Comparison of ENCODE assay signal across 11 cellular contexts in the genomic region with DNA sequence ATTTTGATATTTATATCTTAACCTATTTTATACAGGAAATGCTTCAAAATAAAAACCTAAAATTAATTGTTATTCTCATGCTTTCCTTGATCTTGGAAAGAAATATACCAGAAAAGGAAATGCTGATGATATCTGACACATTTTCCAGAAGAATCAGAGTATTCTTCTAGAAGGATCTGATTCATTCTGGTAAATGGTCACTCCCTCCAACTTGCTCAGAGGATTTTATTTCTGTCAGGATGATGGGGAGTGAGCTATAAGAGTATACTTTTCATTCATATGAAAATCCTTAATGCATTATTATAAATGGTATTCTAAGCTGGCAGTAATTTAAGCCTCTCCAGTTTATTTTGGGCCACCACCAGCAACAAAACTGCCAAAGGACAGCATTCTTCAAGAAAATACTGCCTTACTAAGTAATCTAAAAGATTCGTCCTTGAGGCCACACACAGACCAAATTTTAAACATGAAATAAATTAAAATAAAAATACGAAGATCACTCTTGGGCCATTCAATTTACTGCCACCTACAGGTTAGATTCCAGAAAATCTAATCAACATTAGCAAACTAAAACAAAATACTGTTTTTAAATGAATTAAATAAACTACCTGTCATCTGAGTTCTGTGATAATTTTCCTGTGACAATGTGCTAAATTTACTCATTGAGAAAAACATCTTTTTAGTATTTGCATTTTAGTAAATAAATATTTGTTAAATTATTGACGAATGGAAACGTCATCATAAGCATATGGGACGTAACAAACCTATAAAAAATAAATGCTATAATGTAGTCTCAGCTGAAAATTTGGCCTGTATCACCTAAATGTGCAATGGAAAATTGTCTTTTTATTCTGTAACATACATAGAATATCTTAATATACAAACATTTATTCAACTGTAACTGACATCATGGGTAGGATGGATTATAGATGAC.
A peak's percentile ranks its signal among the peaks of the same experiment; 100 is the strongest.
DNase-seq lines count a peak whose midpoint lies in the region; ATAC-seq and TF ChIP-seq lines count a peak whose summit lies in the region.
"Had no signal": no experiment of that assay in that cellular context is flagged by ENCODE, and none has a peak within 500 bp of the region (broad histone marks: within the 10 kb centered on the region; RNA-seq: fewer than 3 reads in every experiment).

No MANE protein-coding gene starts in this region.

- H3K4me2 ChIP-seq in GM23338, result no peak overlapping the region

- H3K4me1 Mint-ChIP-seq in GM23338, result 0 out of 3 replicates have a peak, but pooled peaks cover 2% of the 10 kb centered on the region
- H3K4me1 Mint-ChIP-seq: stimulated activated naive CD8-positive, alpha-beta T cell treated with anti-CD3 and anti-CD28 coated beads, Interleukin-15, amount 100 ng/mL, for 72 hours had no signal

- no peaks in the 10 kb centered on the region for H3K27me3 ChIP-seq in AG04450 (ENCODE audit: control insufficient read depth, insufficient read depth, low read length)
- H3K27me3 ChIP-seq in GM23338 (ENCODE audit: insufficient read depth), result no peaks in the 10 kb centered on the region
- no peaks in the 10 kb centered on the region for H3K27me3 ChIP-seq in ascending aorta

- ATAC-seq in GM23338 (no peak), HG03095 (IDR thresholded peaks at IDR 0.05; ENCODE audit: unreplicated experiment) (no peak)
- ATAC-seq: stimulated activated naive CD8-positive, alpha-beta T cell treated with anti-CD3 and anti-CD28 coated beads, Interleukin-15, amount 100 ng/mL, for 72 hours had no signal

- H4K20me1 ChIP-seq in GM23338 (replicated peaks; ENCODE audit: insufficient read depth), result no peaks in the 10 kb centered on the region

- TF ChIP-seq CTCF in AG04450 (IDR thresholded peaks at IDR 0.05; ENCODE audit: low read depth, low read length), result peak; percentile 54
- TF ChIP-seq CTCF in GM23338 (conservative IDR thresholded peaks at IDR 0.05; ENCODE audit: low read depth in 2 of 2), result peak in 1 of 2 experiments; percentile 71; a peak in 3 of 4 replicates
- peak in 2 of 3 experiments; percentile 15 to 31 for TF ChIP-seq CTCF in ascending aorta (IDR thresholded peaks at IDR 0.05)

- intact Hi-C loops in ascending aorta (cut with DNase I) (no loop called here), head of caudate nucleus (cut with DNase I) (no loop called here)

- POLR2A ChIA-PET in AG04450 (lab: Yijun Ruan, JAX), result no interaction called here

- H2AFZ ChIP-seq in GM23338, result no peak overlapping the region

- H3K4me1 ChIP-seq in GM23338 (ENCODE audit: insufficient read depth), result peaks cover 3% of the 10 kb centered on the region; the same call in 1 of the 2 replicates
- H3K4me1 ChIP-seq in ascending aorta, result peaks cover 0 to 8% of the 10 kb centered on the region in 2 donors

- H3K9me3 ChIP-seq in AG04450 (ENCODE audit: control insufficient read depth, insufficient read depth, low read length) (no peaks in the 10 kb centered on the region), ascending aorta (no peaks in the 10 kb centered on the region)

- no peaks in the 10 kb centered on the region for H3K9me3 Mint-ChIP-seq in GM23338
- H3K9me3 Mint-ChIP-seq: stimulated activated naive CD8-positive, alpha-beta T cell treated with anti-CD3 and anti-CD28 coated beads, Interleukin-15, amount 100 ng/mL, for 72 hours had no signal

- CTCF ChIA-PET in AG04450 (lab: Charles Lee), result interaction anchor here (0.8 to 2.5 kb wide), 17 partner anchors 8 to 694 kb away, joined by 3 to 8 read pairs (median 4); a partner anchor contains a TSS

- H3K4me3 ChIP-seq in AG04450 (ENCODE audit: low read depth, low read length) (no peak overlapping the region), GM23338 (no peak overlapping the region), ascending aorta (no peak overlapping the region)

- H3K79me2 ChIP-seq in GM23338 (replicated peaks; ENCODE audit: insufficient read depth), result no peaks in the 10 kb centered on the region

- H3K4me3 Mint-ChIP-seq in GM23338, result no peak overlapping the region
- H3K4me3 Mint-ChIP-seq: stimulated activated naive CD8-positive, alpha-beta T cell treated with anti-CD3 and anti-CD28 coated beads, Interleukin-15, amount 100 ng/mL, for 72 hours had no signal

- no peak overlapping the region for H3K27ac ChIP-seq in AG04450 (ENCODE audit: low read depth, low read length)
- H3K27ac ChIP-seq in GM23338 (ENCODE audit: low read depth), result no peak overlapping the region
- no peak overlapping the region for H3K27ac ChIP-seq in ascending aorta

- H3K36me3 ChIP-seq in GM23338 (ENCODE audit: insufficient read depth), result no peaks in the 10 kb centered on the region
- H3K36me3 ChIP-seq in ascending aorta, result no peaks in the 10 kb centered on the region

- no peaks in the 10 kb centered on the region for H3K9me2 ChIP-seq in GM23338 (ENCODE audit: insufficient read depth)

- no peaks in the 10 kb centered on the region; the same call in 2 of the 3 replicates for H3K36me3 Mint-ChIP-seq in GM23338 (ENCODE audit: low read depth)

- peaks cover 2% of the 10 kb centered on the region for H3K27me3 Mint-ChIP-seq in GM23338 (ENCODE audit: insufficient read depth, low read depth, poor library complexity)
- H3K27me3 Mint-ChIP-seq: stimulated activated naive CD8-positive, alpha-beta T cell treated with anti-CD3 and anti-CD28 coated beads, Interleukin-15, amount 100 ng/mL, for 72 hours had no signal

- no peak overlapping the region for H3K27ac Mint-ChIP-seq in GM23338
- H3K27ac Mint-ChIP-seq: stimulated activated naive CD8-positive, alpha-beta T cell treated with anti-CD3 and anti-CD28 coated beads, Interleukin-15, amount 100 ng/mL, for 72 hours had no signal

- no peaks in the 10 kb centered on the region for H3F3A ChIP-seq in GM23338 (replicated peaks; ENCODE audit: low read depth)

- DNase-seq in AG04450 (ENCODE audit: low read depth, low spot score), result no peak
- DNase-seq in GM23338 (ENCODE audit: low spot score), result peak; percentile 19
- DNase-seq in ascending aorta (ENCODE audit: low spot score in 2 of 2), result no peak
- peak; percentile 15 for DNase-seq in iris pigment epithelial cell (ENCODE audit: low read depth)
- no peak for DNase-seq in stimulated activated CD4-positive, alpha-beta T cell treated with anti-CD3 and anti-CD28 coated beads, Interleukin-1b, Interleukin-23, amount 100 ng/mL, for 48 hours
- no peak for DNase-seq in head of caudate nucleus
- no peak for DNase-seq in activated CD4-positive, alpha-beta T cell treated with anti-CD3 and anti-CD28 coated beads for 48 hours
- DNase-seq: activated CD4-positive, alpha-beta T cell treated with anti-CD3 and anti-CD28 coated beads, Interleukin-2, amount 50 U/mL, for 4 hours; KG1; stimulated activated naive CD8-positive, alpha-beta T cell treated with anti-CD3 and anti-CD28 coated beads, Interleukin-15, amount 100 ng/mL, for 72 hours had no signal

TF ChIP-seq in GM23338, 12 proteins besides CTCF, POLR2A, EP300 and RAD21 (continues in another document):
- TF ChIP-seq ZNF114 (CRISPR knock-in tag; IDR thresholded peaks at IDR 0.05) (no peak), STAT1 (IDR thresholded peaks at IDR 0.05; ENCODE audit: unreplicated experiment) (no peak), EZH2phosphoT487 (IDR thresholded peaks at IDR 0.05; ENCODE audit: unreplicated experiment) (no peak), POLR2AphosphoS5 (IDR thresholded peaks at IDR 0.05; ENCODE audit: low read depth) (no peak), NANOG (IDR thresholded peaks at IDR 0.05; ENCODE audit: borderline replicate concordance) (no peak), JUNB (IDR thresholded peaks at IDR 0.05; ENCODE audit: unreplicated experiment) (no peak)
- TF ChIP-seq, protein P1, sequence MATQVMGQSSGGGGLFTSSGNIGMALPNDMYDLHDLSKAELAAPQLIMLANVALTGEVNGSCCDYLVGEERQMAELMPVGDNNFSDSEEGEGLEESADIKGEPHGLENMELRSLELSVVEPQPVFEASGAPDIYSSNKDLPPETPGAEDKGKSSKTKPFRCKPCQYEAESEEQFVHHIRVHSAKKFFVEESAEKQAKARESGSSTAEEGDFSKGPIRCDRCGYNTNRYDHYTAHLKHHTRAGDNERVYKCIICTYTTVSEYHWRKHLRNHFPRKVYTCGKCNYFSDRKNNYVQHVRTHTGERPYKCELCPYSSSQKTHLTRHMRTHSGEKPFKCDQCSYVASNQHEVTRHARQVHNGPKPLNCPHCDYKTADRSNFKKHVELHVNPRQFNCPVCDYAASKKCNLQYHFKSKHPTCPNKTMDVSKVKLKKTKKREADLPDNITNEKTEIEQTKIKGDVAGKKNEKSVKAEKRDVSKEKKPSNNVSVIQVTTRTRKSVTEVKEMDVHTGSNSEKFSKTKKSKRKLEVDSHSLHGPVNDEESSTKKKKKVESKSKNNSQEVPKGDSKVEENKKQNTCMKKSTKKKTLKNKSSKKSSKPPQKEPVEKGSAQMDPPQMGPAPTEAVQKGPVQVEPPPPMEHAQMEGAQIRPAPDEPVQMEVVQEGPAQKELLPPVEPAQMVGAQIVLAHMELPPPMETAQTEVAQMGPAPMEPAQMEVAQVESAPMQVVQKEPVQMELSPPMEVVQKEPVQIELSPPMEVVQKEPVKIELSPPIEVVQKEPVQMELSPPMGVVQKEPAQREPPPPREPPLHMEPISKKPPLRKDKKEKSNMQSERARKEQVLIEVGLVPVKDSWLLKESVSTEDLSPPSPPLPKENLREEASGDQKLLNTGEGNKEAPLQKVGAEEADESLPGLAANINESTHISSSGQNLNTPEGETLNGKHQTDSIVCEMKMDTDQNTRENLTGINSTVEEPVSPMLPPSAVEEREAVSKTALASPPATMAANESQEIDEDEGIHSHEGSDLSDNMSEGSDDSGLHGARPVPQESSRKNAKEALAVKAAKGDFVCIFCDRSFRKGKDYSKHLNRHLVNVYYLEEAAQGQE (IDR thresholded peaks at IDR 0.05; ENCODE audit: unreplicated experiment), result no peak
- TF ChIP-seq, protein P2, sequence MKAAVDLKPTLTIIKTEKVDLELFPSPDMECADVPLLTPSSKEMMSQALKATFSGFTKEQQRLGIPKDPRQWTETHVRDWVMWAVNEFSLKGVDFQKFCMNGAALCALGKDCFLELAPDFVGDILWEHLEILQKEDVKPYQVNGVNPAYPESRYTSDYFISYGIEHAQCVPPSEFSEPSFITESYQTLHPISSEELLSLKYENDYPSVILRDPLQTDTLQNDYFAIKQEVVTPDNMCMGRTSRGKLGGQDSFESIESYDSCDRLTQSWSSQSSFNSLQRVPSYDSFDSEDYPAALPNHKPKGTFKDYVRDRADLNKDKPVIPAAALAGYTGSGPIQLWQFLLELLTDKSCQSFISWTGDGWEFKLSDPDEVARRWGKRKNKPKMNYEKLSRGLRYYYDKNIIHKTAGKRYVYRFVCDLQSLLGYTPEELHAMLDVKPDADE (IDR thresholded peaks at IDR 0.05), result no peak

Comparison
In these comparisons a context has a peak if more than half of its experiments do, and no peak if none do; other contexts are left out.
1. DNase-seq: peak in GM23338 (single experiment) and iris pigment epithelial cell (single experiment); none in AG04450 (single experiment), ascending aorta (0 of 2), stimulated activated CD4-positive, alpha-beta T cell treated with anti-CD3 and anti-CD28 coated beads, Interleukin-1b, Interleukin-23, amount 100 ng/mL, for 48 hours (single experiment), head of caudate nucleus (0 of 42) and activated CD4-positive, alpha-beta T cell treated with anti-CD3 and anti-CD28 coated beads for 48 hours (single experiment).